Comparison of ENCODE assay signal across 24 cellular contexts in the genomic region with DNA sequence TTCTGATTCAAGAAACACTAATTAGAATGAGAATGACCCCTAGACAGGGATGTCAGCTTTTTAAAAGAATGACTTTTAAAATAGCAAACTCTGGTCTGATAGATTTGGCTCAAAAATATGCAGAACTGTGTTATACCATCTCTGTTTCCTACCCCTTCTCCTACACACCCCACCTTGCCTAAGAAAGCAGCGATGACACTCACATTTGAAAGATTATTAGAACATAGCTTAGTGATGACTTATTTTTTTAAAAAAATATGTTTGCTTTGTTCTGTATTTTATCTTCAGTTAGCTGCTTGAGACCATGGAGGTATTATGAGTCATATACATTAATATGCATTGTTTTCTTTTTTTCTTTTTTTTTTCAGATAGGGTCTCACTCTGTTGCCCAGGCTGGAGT.
"Had no signal": no experiment of that assay in that cellular context is flagged by ENCODE, and none has a peak within 500 bp of the region (broad histone marks: within the 10 kb centered on the region; RNA-seq: fewer than 3 reads in every experiment).

No MANE protein-coding gene starts in this region.

- DNase-seq: dermis blood vessel endothelial cell; esophagus squamous epithelium; foreskin fibroblast; glutamatergic neuron; islet precursor cell; left cardiac atrium; left ventricle myocardium inferior; lower lobe of right lung; midbrain; psoas muscle; retina; right lobe of liver; stimulated activated CD4-positive, alpha-beta T cell treated with anti-CD3 and anti-CD28 coated beads, Interleukin-2, amount 100 ng/mL, for 24 hours; stimulated activated CD4-positive, alpha-beta T cell treated with anti-CD3 and anti-CD28 coated beads, Interleukin-4, amount 100 ng/mL, for 4 hours; stimulated activated naive B cell treated with anti-CD40 and anti-IgM and Interleukin-4, amounts not matched to agents 10 μg/mL and 1 μg/mL and 100 μg/mL, for 72 hours; stimulated activated naive CD8-positive, alpha-beta T cell treated with anti-CD3 and anti-CD28 coated beads, Interleukin-15, amount 100 ng/mL, for 72 hours; testis; upper lobe of right lung had no signal

- H3K9me3 ChIP-seq: esophagus squamous epithelium, gastroesophageal sphincter, left ventricle myocardium inferior, lower lobe of right lung, psoas muscle, right lobe of liver, testis, tibial nerve, upper lobe of right lung, vagina had no signal

- H3K9me3 Mint-ChIP-seq: memory B cell; nephron; stimulated activated naive B cell treated with anti-CD40 and anti-IgM and Interleukin-4, amounts not matched to agents 10 μg/mL and 1 μg/mL and 100 μg/mL, for 72 hours; stimulated activated naive CD8-positive, alpha-beta T cell treated with anti-CD3 and anti-CD28 coated beads, Interleukin-15, amount 100 ng/mL, for 72 hours had no signal

- H3K36me3 Mint-ChIP-seq: memory B cell; stimulated activated naive B cell treated with anti-CD40 and anti-IgM and Interleukin-4, amounts not matched to agents 10 μg/mL and 1 μg/mL and 100 μg/mL, for 72 hours had no signal

- H3K4me1 ChIP-seq: esophagus squamous epithelium, gastroesophageal sphincter, left ventricle myocardium inferior, lower lobe of right lung, psoas muscle, right lobe of liver, testis, tibial nerve, vagina had no signal

- H3K27ac ChIP-seq: esophagus squamous epithelium, gastroesophageal sphincter, left ventricle myocardium inferior, lower lobe of right lung, psoas muscle, right lobe of liver, skin epidermis, testis, tibial nerve, upper lobe of right lung, vagina had no signal

- H3K4me3 ChIP-seq: esophagus squamous epithelium, gastroesophageal sphincter, left ventricle myocardium inferior, lower lobe of right lung, psoas muscle, right lobe of liver, skin epidermis, testis, tibial nerve, upper lobe of right lung, vagina had no signal

- H3K36me3 ChIP-seq: esophagus squamous epithelium, gastroesophageal sphincter, left ventricle myocardium inferior, lower lobe of right lung, right lobe of liver, tibial nerve, upper lobe of right lung, vagina had no signal

- H3K27me3 Mint-ChIP-seq: stimulated activated naive B cell treated with anti-CD40 and anti-IgM and Interleukin-4, amounts not matched to agents 10 μg/mL and 1 μg/mL and 100 μg/mL, for 72 hours; stimulated activated naive CD8-positive, alpha-beta T cell treated with anti-CD3 and anti-CD28 coated beads, Interleukin-15, amount 100 ng/mL, for 72 hours had no signal

- H3K27ac Mint-ChIP-seq: memory B cell; stimulated activated naive B cell treated with anti-CD40 and anti-IgM and Interleukin-4, amounts not matched to agents 10 μg/mL and 1 μg/mL and 100 μg/mL, for 72 hours had no signal

- H3K4me1 Mint-ChIP-seq: memory B cell; stimulated activated naive CD8-positive, alpha-beta T cell treated with anti-CD3 and anti-CD28 coated beads, Interleukin-15, amount 100 ng/mL, for 72 hours had no signal

- H3K4me3 Mint-ChIP-seq: memory B cell; nephron; stimulated activated naive B cell treated with anti-CD40 and anti-IgM and Interleukin-4, amounts not matched to agents 10 μg/mL and 1 μg/mL and 100 μg/mL, for 72 hours; stimulated activated naive CD8-positive, alpha-beta T cell treated with anti-CD3 and anti-CD28 coated beads, Interleukin-15, amount 100 ng/mL, for 72 hours had no signal

- H3K27me3 ChIP-seq: esophagus squamous epithelium, right lobe of liver, testis, tibial nerve, upper lobe of right lung, vagina had no signal
